ENCODE assay signal across 8 cellular contexts in genomic region chr2:132304675-132305380, GRCh38.
DNase-seq lines count a peak whose midpoint lies in the region; ATAC-seq and TF ChIP-seq lines count a peak whose summit lies in the region.
"Not testable (repeated sequence)": the region's sequence is repeated elsewhere in the genome, so short reads cannot be mapped to it uniquely, and the experiment has no call there.

No MANE protein-coding gene starts in this region.

- intact Hi-C loops in left ventricle myocardium superior (cut with micrococcal nuclease): not testable (repeated sequence)

- not testable (repeated sequence) for H3K9ac ChIP-seq in endodermal cell (ENCODE audit: extremely low read depth, low read length, poor library complexity, severe bottlenecking)

- 5 to 7% methylated on average over 8 to 27 of the region's 27 CpGs for WGBS in endodermal cell (ENCODE audit: insufficient coverage in 1 of 2, insufficient read length in 1 of 2), 2 experiments
- 10 to 13% methylated on average over 27 of the region's 27 CpGs for WGBS in lung, 2 donors

- not testable (repeated sequence) for H3K4me3 Mint-ChIP-seq in activated naive CD8-positive, alpha-beta T cell treated with anti-CD3 and anti-CD28 coated beads, Interleukin-2, amount 50 U/mL, for 24 hours
- H3K4me3 Mint-ChIP-seq in endodermal cell (peak overlapping the region; percentile 90), progenitor cell of endocrine pancreas (ENCODE audit: low read depth) (peak overlapping the region; percentile 79), type B pancreatic cell (peak overlapping the region; percentile 98)

- H3K27me3 ChIP-seq in endodermal cell (ENCODE audit: control insufficient read depth, insufficient read depth, low read length, poor library complexity, severe bottlenecking); lung (ENCODE audit: control insufficient read depth, insufficient read depth): not testable (repeated sequence)

- not testable (repeated sequence) for H3K4me1 ChIP-seq in endodermal cell (ENCODE audit: control insufficient read depth, insufficient read depth, low read length); lung (ENCODE audit: control insufficient read depth in 2 of 2, insufficient read depth in 2 of 2, low read length in 2 of 2)

- peak; percentile 28 for ATAC-seq in activated naive CD8-positive, alpha-beta T cell treated with anti-CD3 and anti-CD28 coated beads, Interleukin-2, amount 50 U/mL, for 24 hours
- ATAC-seq in left ventricle myocardium superior: peak; percentile 99
- peak; percentile 92 for ATAC-seq in lung (ENCODE audit: insufficient read depth, low FRiP score)

- H3K36me3 ChIP-seq in endodermal cell (ENCODE audit: control insufficient read depth, insufficient read depth, low read length); lung (ENCODE audit: control insufficient read depth in 2 of 2, insufficient read depth in 2 of 2, low read length in 2 of 2): not testable (repeated sequence)

- not testable (repeated sequence) for H3K9me3 Mint-ChIP-seq in activated naive CD8-positive, alpha-beta T cell treated with anti-CD3 and anti-CD28 coated beads, Interleukin-2, amount 50 U/mL, for 24 hours; endodermal cell; progenitor cell of endocrine pancreas (ENCODE audit: low read depth); type B pancreatic cell

- not testable (repeated sequence) for H3K9me3 ChIP-seq in endodermal cell (ENCODE audit: control insufficient read depth, low read length); lung (ENCODE audit: control insufficient read depth in 2 of 2, insufficient read depth in 1 of 2, low read length in 1 of 2)

- not testable (repeated sequence) for H3K4me1 Mint-ChIP-seq in activated naive CD8-positive, alpha-beta T cell treated with anti-CD3 and anti-CD28 coated beads, Interleukin-2, amount 50 U/mL, for 24 hours; endodermal cell; progenitor cell of endocrine pancreas (ENCODE audit: low read depth); type B pancreatic cell (ENCODE audit: unreplicated experiment)

- peak overlapping the region; percentile 86 for H3K4me3 ChIP-seq in endodermal cell (ENCODE audit: low read length)
- H3K4me3 ChIP-seq in lung: not testable (repeated sequence)

- H3K27ac ChIP-seq in endodermal cell (ENCODE audit: low read depth, low read length); lung (ENCODE audit: low read depth in 1 of 2, low read length in 1 of 2): not testable (repeated sequence)

- TF ChIP-seq CTCF in endodermal cell (conservative IDR thresholded peaks at IDR 0.05) (peak; percentile 47), progenitor cell of endocrine pancreas (IDR thresholded peaks at IDR 0.05; ENCODE audit: unreplicated experiment) (peak; percentile 6), type B pancreatic cell (conservative IDR thresholded peaks at IDR 0.05) (peak; percentile 38)
- not testable (repeated sequence) for TF ChIP-seq CTCF in lung (IDR thresholded peaks at IDR 0.05; ENCODE audit: control extremely low read depth, extremely low read depth)

- H3K27me3 Mint-ChIP-seq in activated naive CD8-positive, alpha-beta T cell treated with anti-CD3 and anti-CD28 coated beads, Interleukin-2, amount 50 U/mL, for 24 hours; endodermal cell (ENCODE audit: insufficient read depth); progenitor cell of endocrine pancreas; type B pancreatic cell: not testable (repeated sequence)

- H3K36me3 Mint-ChIP-seq in activated naive CD8-positive, alpha-beta T cell treated with anti-CD3 and anti-CD28 coated beads, Interleukin-2, amount 50 U/mL, for 24 hours (ENCODE audit: low read depth); endodermal cell (ENCODE audit: low read depth); progenitor cell of endocrine pancreas (ENCODE audit: insufficient read depth); type B pancreatic cell: not testable (repeated sequence)

- DNase-seq in DMS53 treated with DMSO at 0.1 percent for 48 hours (lab: John Stamatoyannopoulos, UW; ENCODE audit: unreplicated experiment) (peak; percentile 10), M059J (ENCODE audit: low read depth) (peak; percentile 44), endodermal cell (peak; percentile 96), left ventricle myocardium superior (peak; percentile 85), lung (ENCODE audit: low spot score) (peak; percentile 73), progenitor cell of endocrine pancreas (ENCODE audit: low spot score, unreplicated experiment) (peak; percentile 71), type B pancreatic cell (ENCODE audit: extremely low spot score, unreplicated experiment) (peak; percentile 81)
- not testable (repeated sequence) for DNase-seq in activated naive CD8-positive, alpha-beta T cell treated with anti-CD3 and anti-CD28 coated beads, Interleukin-2, amount 50 U/mL, for 24 hours

- not testable (repeated sequence) for H3K27ac Mint-ChIP-seq in activated naive CD8-positive, alpha-beta T cell treated with anti-CD3 and anti-CD28 coated beads, Interleukin-2, amount 50 U/mL, for 24 hours
- H3K27ac Mint-ChIP-seq in endodermal cell: peak overlapping the region; percentile 66
- H3K27ac Mint-ChIP-seq in progenitor cell of endocrine pancreas: peak overlapping the region; percentile 53
- H3K27ac Mint-ChIP-seq in type B pancreatic cell: peak overlapping the region; percentile 67

Comparison
In these comparisons a context has a peak if more than half of its experiments do, and no peak if none do; other contexts are left out.
1. ATAC-seq: peak in every context shown above with its lines; median percentile 99 in left ventricle myocardium superior; 92 in lung; 28 in activated naive CD8-positive, alpha-beta T cell treated with anti-CD3 and anti-CD28 coated beads, Interleukin-2, amount 50 U/mL, for 24 hours.